ENCODE assay signal across 8 cellular contexts in the genomic region with DNA sequence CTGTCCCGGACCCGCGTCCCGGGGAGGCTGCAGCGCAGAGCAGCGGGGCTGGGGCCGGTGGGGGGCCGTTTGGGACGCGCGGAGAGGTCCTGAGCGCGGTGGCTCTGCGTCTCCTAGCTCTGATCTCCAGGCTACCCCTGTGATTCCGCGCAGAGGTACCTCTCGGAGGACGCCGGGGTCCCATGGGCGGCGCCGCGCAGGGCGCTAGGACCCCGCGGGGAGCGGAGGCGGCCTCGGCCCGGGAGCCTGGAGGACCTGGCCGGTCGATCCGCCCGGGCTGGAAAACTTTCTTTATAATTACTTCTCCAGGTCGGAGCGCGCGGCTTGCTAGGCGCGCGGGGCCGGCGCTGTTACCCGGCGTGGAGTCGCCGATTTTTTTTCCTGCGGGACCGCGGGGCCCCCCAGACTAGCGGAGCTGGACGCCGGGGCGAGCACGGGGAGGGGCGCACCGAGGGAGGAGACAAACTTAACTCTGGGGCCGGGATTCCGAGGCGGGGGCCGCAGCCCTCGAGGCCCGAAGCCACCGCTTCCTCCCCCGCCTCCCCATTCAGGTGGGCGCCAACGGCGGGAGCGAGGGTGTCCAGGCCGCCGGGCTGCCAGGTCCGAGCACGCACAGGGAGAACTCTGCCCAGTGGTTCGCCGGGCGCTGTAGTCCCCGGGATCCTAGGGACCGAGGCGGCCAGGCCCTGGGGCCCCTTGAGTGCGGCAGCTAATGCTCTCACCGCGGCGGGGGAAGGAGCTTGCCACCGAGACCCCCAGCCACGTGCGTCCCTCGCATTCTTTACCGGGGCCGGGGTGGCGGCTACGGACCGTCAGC. TPM values are rescaled to one million over a fixed set of nuclear protein-coding genes. Genes with fewer than 3 reads are reported as not detected.
A peak's percentile ranks its signal among the peaks of the same experiment; 100 is the strongest.
DNase-seq lines count a peak whose midpoint lies in the region; ATAC-seq and TF ChIP-seq lines count a peak whose summit lies in the region.

No MANE protein-coding gene starts in this region.

- peak; percentile 10 to 47 (median 28) for DNase-seq in NCI-H1417 (lab: John Stamatoyannopoulos, UW)
- DNase-seq in NCI-H1417 treated with DMSO at 0.1 percent for 48 hours (lab: John Stamatoyannopoulos, UW): no peak
- no peak for DNase-seq in epithelial cell of proximal tubule (ENCODE audit: low read depth)
- DNase-seq in NCI-H1436 treated with DMSO at 0.1 percent for 48 hours (lab: John Stamatoyannopoulos, UW): no peak
- DNase-seq in globus pallidus (ENCODE audit: low spot score): no peak

- H3K27me3 ChIP-seq in mucosa of stomach (ENCODE audit: control insufficient read depth, insufficient read depth, low read length): peaks cover 4% of the 10 kb centered on the region

- peak overlapping the region; percentile 72 for H3K4me3 ChIP-seq in epithelial cell of proximal tubule (ENCODE audit: low read depth, low read length)
- H3K4me3 ChIP-seq in mucosa of stomach (ENCODE audit: low read length): peak overlapping the region; percentile 58

- H3K4me1 ChIP-seq in mucosa of stomach (ENCODE audit: control insufficient read depth, insufficient read depth, low read length): peaks cover 59% of the 10 kb centered on the region

- ATAC-seq in HG03135 (IDR thresholded peaks at IDR 0.05; ENCODE audit: unreplicated experiment) (peak; percentile 28), SK-N-SH treated with all-trans-retinoic acid at 6 μM for 48 hours (peak; percentile 79)

- H3K36me3 ChIP-seq in mucosa of stomach (ENCODE audit: control insufficient read depth, insufficient read depth, low read length): no peaks in the 10 kb centered on the region

- peak overlapping the region; percentile 73 for H3K9ac ChIP-seq in mucosa of stomach (ENCODE audit: low read length)

- no peak for TF ChIP-seq CTCF in epithelial cell of proximal tubule (conservative IDR thresholded peaks at IDR 0.05; ENCODE audit: low read depth, low read length)

- no peaks in the 10 kb centered on the region for H3K9me3 ChIP-seq in mucosa of stomach (ENCODE audit: control insufficient read depth, low read length)

TF ChIP-seq in SK-N-SH treated with all-trans-retinoic acid at 6 μM for 48 hours, 23 proteins besides CTCF, POLR2A, EP300 and RAD21:
- no peak for TF ChIP-seq ZNF565 (CRISPR knock-in tag; conservative IDR thresholded peaks at IDR 0.05; ENCODE audit: low read depth)
- TF ChIP-seq RARB (CRISPR knock-in tag; IDR thresholded peaks at IDR 0.05): no peak
- no peak for TF ChIP-seq TOX (CRISPR knock-in tag; IDR thresholded peaks at IDR 0.05; ENCODE audit: borderline replicate concordance)
- TF ChIP-seq, protein P1, sequence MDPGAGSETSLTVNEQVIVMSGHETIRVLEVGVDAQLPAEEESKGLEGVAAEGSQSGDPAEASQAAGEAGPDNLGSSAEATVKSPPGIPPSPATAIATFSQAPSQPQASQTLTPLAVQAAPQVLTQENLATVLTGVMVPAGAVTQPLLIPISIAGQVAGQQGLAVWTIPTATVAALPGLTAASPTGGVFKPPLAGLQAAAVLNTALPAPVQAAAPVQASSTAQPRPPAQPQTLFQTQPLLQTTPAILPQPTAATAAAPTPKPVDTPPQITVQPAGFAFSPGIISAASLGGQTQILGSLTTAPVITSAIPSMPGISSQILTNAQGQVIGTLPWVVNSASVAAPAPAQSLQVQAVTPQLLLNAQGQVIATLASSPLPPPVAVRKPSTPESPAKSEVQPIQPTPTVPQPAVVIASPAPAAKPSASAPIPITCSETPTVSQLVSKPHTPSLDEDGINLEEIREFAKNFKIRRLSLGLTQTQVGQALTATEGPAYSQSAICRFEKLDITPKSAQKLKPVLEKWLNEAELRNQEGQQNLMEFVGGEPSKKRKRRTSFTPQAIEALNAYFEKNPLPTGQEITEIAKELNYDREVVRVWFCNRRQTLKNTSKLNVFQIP (CRISPR knock-in tag; IDR thresholded peaks at IDR 0.05; ENCODE audit: borderline replicate concordance, low read depth): no peak
- TF ChIP-seq BACH2 (CRISPR knock-in tag; IDR thresholded peaks at IDR 0.05; ENCODE audit: borderline replicate concordance): no peak
- TF ChIP-seq, protein P2, sequence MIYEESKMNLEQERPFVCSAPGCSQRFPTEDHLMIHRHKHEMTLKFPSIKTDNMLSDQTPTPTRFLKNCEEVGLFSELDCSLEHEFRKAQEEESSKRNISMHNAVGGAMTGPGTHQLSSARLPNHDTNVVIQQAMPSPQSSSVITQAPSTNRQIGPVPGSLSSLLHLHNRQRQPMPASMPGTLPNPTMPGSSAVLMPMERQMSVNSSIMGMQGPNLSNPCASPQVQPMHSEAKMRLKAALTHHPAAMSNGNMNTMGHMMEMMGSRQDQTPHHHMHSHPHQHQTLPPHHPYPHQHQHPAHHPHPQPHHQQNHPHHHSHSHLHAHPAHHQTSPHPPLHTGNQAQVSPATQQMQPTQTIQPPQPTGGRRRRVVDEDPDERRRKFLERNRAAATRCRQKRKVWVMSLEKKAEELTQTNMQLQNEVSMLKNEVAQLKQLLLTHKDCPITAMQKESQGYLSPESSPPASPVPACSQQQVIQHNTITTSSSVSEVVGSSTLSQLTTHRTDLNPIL (CRISPR knock-in tag; IDR thresholded peaks at IDR 0.05; ENCODE audit: low read depth): no peak
- TF ChIP-seq ISL1 (CRISPR knock-in tag; IDR thresholded peaks at IDR 0.05): no peak
- TF ChIP-seq ESRRG (CRISPR knock-in tag; IDR thresholded peaks at IDR 0.05): no peak
- no peak for TF ChIP-seq ZFP3 (CRISPR knock-in tag; IDR thresholded peaks at IDR 0.05)
- TF ChIP-seq ZFP30 (CRISPR knock-in tag; IDR thresholded peaks at IDR 0.05): no peak
- TF ChIP-seq ZC3H10 (CRISPR knock-in tag; IDR thresholded peaks at IDR 0.05): no peak
- no peak for TF ChIP-seq OSR1 (CRISPR knock-in tag; IDR thresholded peaks at IDR 0.05)
- TF ChIP-seq, protein P3, sequence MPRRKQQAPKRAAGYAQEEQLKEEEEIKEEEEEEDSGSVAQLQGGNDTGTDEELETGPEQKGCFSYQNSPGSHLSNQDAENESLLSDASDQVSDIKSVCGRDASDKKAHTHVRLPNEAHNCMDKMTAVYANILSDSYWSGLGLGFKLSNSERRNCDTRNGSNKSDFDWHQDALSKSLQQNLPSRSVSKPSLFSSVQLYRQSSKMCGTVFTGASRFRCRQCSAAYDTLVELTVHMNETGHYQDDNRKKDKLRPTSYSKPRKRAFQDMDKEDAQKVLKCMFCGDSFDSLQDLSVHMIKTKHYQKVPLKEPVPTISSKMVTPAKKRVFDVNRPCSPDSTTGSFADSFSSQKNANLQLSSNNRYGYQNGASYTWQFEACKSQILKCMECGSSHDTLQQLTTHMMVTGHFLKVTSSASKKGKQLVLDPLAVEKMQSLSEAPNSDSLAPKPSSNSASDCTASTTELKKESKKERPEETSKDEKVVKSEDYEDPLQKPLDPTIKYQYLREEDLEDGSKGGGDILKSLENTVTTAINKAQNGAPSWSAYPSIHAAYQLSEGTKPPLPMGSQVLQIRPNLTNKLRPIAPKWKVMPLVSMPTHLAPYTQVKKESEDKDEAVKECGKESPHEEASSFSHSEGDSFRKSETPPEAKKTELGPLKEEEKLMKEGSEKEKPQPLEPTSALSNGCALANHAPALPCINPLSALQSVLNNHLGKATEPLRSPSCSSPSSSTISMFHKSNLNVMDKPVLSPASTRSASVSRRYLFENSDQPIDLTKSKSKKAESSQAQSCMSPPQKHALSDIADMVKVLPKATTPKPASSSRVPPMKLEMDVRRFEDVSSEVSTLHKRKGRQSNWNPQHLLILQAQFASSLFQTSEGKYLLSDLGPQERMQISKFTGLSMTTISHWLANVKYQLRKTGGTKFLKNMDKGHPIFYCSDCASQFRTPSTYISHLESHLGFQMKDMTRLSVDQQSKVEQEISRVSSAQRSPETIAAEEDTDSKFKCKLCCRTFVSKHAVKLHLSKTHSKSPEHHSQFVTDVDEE (CRISPR knock-in tag; IDR thresholded peaks at IDR 0.05): no peak
- TF ChIP-seq PPARA (CRISPR knock-in tag; IDR thresholded peaks at IDR 0.05; ENCODE audit: borderline replicate concordance): no peak
- TF ChIP-seq CSDC2 (CRISPR knock-in tag; IDR thresholded peaks at IDR 0.05): no peak
- no peak for TF ChIP-seq ZNF8 (CRISPR knock-in tag; IDR thresholded peaks at IDR 0.05)
- TF ChIP-seq, protein P4, sequence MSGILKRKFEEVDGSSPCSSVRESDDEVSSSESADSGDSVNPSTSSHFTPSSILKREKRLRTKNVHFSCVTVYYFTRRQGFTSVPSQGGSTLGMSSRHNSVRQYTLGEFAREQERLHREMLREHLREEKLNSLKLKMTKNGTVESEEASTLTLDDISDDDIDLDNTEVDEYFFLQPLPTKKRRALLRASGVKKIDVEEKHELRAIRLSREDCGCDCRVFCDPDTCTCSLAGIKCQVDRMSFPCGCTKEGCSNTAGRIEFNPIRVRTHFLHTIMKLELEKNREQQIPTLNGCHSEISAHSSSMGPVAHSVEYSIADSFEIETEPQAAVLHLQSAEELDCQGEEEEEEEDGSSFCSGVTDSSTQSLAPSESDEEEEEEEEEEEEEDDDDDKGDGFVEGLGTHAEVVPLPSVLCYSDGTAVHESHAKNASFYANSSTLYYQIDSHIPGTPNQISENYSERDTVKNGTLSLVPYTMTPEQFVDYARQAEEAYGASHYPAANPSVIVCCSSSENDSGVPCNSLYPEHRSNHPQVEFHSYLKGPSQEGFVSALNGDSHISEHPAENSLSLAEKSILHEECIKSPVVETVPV (CRISPR knock-in tag; IDR thresholded peaks at IDR 0.05): no peak
- TF ChIP-seq SNAI2 (CRISPR knock-in tag; IDR thresholded peaks at IDR 0.05): no peak

RNA-seq across cellular contexts. Expression of a gene that starts 0.8 kb away (rescaled TPM):
- 2.5 and 2.9 TPM in 2 replicates for total RNA-seq in epithelial cell of proximal tubule

Comparison
In these comparisons a context has a peak if more than half of its experiments do, and no peak if none do; other contexts are left out.
1. DNase-seq: peak in NCI-H1417 (3 of 3); none in NCI-H1417 treated with DMSO at 0.1 percent for 48 hours (single experiment), epithelial cell of proximal tubule (single experiment), NCI-H1436 treated with DMSO at 0.1 percent for 48 hours (single experiment) and globus pallidus (single experiment).